In genomic region chr2:54945401-54946219, GRCh38 we compare ENCODE assay signal across 8 cellular contexts.
DNase-seq lines count a peak whose midpoint lies in the region; ATAC-seq and TF ChIP-seq lines count a peak whose summit lies in the region.

No MANE protein-coding gene starts in this region.

- H3K36me3 ChIP-seq in testis (ENCODE audit: low read depth, missing control alignments): no peaks in the 10 kb centered on the region

- H3K9me3 Mint-ChIP-seq in activated naive CD8-positive, alpha-beta T cell treated with anti-CD3 and anti-CD28 coated beads for 36 hours: no peaks in the 10 kb centered on the region
- no peaks in the 10 kb centered on the region for H3K9me3 Mint-ChIP-seq in mesothelial cell of epicardium

- H3K36me3 Mint-ChIP-seq in activated naive CD8-positive, alpha-beta T cell treated with anti-CD3 and anti-CD28 coated beads for 36 hours: no peaks in the 10 kb centered on the region
- H3K36me3 Mint-ChIP-seq in mesothelial cell of epicardium: no peaks in the 10 kb centered on the region

- no peaks in the 10 kb centered on the region for H3K27me3 Mint-ChIP-seq in activated naive CD8-positive, alpha-beta T cell treated with anti-CD3 and anti-CD28 coated beads for 36 hours
- H3K27me3 Mint-ChIP-seq in mesothelial cell of epicardium (ENCODE audit: low read depth): no peaks in the 10 kb centered on the region

- H3K4me3 Mint-ChIP-seq in activated naive CD8-positive, alpha-beta T cell treated with anti-CD3 and anti-CD28 coated beads for 36 hours: no peak overlapping the region
- no peak overlapping the region for H3K4me3 Mint-ChIP-seq in mesothelial cell of epicardium

- no peak for TF ChIP-seq POLR2A in testis (IDR thresholded peaks at IDR 0.05)

- H3K27ac ChIP-seq in testis: peak overlapping the region in 1 of 2 donors; percentile 59

- H3K4me1 ChIP-seq in testis: peaks cover 10% of the 10 kb centered on the region

- no peak for ATAC-seq in HG03095 (IDR thresholded peaks at IDR 0.05; ENCODE audit: unreplicated experiment)

- 31 to 51% methylated on average over 6 to 8 of the region's 8 CpGs for WGBS in testis, 2 donors

- intact Hi-C loops in testis (cut with DNase I; ENCODE audit: low total_unique reads): no loop called here

- no peaks in the 10 kb centered on the region for H3K27me3 ChIP-seq in testis

- no peaks in the 10 kb centered on the region for H3K9me3 ChIP-seq in testis

- H3K4me3 ChIP-seq in testis: no peak overlapping the region

- peaks cover 3% of the 10 kb centered on the region for H3K4me1 Mint-ChIP-seq in activated naive CD8-positive, alpha-beta T cell treated with anti-CD3 and anti-CD28 coated beads for 36 hours
- no peaks in the 10 kb centered on the region for H3K4me1 Mint-ChIP-seq in mesothelial cell of epicardium

- DNase-seq in DMS79 (lab: John Stamatoyannopoulos, UW) (peak; percentile 85), HCEC 1CT (peak; percentile 77), hypothalamus (lab: John Stamatoyannopoulos, UW) (peak in 37 of 51 donors; percentile 17 to 80 (median 64)), testis (peak; percentile 71), islet precursor cell (no peak), mesothelial cell of epicardium (ENCODE audit: low spot score in 2 of 2, unreplicated experiment in 2 of 2) (no peak)
- DNase-seq in activated naive CD8-positive, alpha-beta T cell treated with anti-CD3 and anti-CD28 coated beads for 36 hours: peak; percentile 13

- TF ChIP-seq CTCF in testis (IDR thresholded peaks at IDR 0.05): no peak
- no peak for TF ChIP-seq CTCF in mesothelial cell of epicardium (IDR thresholded peaks at IDR 0.05; ENCODE audit: unreplicated experiment)

- H3K27ac Mint-ChIP-seq in activated naive CD8-positive, alpha-beta T cell treated with anti-CD3 and anti-CD28 coated beads for 36 hours: no peak overlapping the region
- H3K27ac Mint-ChIP-seq in mesothelial cell of epicardium: no peak overlapping the region

Comparison
In these comparisons a context has a peak if more than half of its experiments do, and no peak if none do; other contexts are left out.
1. DNase-seq: peak in DMS79 (single experiment), HCEC 1CT (single experiment), activated naive CD8-positive, alpha-beta T cell treated with anti-CD3 and anti-CD28 coated beads for 36 hours (single experiment), hypothalamus (37 of 51) and testis (single experiment); none in islet precursor cell (single experiment) and mesothelial cell of epicardium (0 of 2).